Comparison of ENCODE assay signal across 8 cellular contexts in the genomic region with DNA sequence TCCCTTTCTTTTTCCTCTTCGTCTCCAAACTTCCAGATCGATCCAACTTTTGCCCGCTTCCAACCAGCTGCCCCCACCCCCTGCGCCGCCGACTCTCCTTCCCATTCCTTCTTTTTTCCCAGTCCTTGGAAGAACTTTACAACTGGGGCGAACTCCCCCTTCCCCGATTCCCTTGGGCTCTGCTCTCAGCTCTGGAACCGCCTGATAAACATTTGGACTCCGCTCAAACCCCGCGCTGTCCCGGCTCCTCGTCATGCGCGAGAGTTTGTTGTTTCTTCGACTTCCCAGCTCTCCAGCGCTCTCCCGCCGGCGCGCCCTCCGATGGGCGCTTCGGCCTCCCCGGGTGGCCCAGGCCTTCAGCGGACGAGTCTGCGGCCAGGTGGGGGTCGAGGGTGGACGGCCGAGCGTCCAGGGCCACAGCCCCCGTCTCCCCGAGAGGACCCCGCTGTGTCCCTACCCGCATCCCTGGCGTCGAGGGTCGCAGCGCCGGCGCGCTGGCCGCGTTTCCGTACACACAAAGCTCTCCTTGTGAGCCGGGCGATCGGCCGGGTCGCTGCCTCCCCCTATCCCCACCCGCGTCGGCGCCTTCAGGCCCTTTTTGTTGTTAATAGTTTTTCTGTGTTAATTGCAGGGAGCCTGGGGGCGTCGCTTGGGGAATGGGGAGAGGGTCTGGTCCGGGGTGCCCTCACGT. TPM values are rescaled to one million over a fixed set of nuclear protein-coding genes. Genes with fewer than 3 reads are reported as not detected.
DNase-seq lines count a peak whose midpoint lies in the region; FAIRE-seq and TF ChIP-seq lines count a peak whose summit lies in the region.

No MANE protein-coding gene starts in this region.

- TF ChIP-seq POLR2A in GM12892 (IDR thresholded peaks at IDR 0.05; ENCODE audit: low read depth, low read length), result no peak

- DNase-seq in AG20443 (ENCODE audit: low spot score) (peak; percentile 70), astrocyte of the cerebellum (ENCODE audit: low read depth) (no peak), occipital lobe (lab: John Stamatoyannopoulos, UW) (no peak), globus pallidus (ENCODE audit: low spot score) (no peak), GM12892 (ENCODE audit: insufficient read length) (no peak)

- H3K4me1 ChIP-seq in HUES48 (ENCODE audit: control insufficient read depth, insufficient read depth, low read length), result peaks cover 22% of the 10 kb centered on the region
- H3K4me1 ChIP-seq in iPS-18a (ENCODE audit: control insufficient read depth, low read depth, low read length), result peaks cover 20% of the 10 kb centered on the region

- peaks cover 37% of the 10 kb centered on the region for H3K36me3 ChIP-seq in HUES48 (ENCODE audit: control insufficient read depth, insufficient read depth, low read length)
- peaks cover 33% of the 10 kb centered on the region for H3K36me3 ChIP-seq in iPS-18a (ENCODE audit: control insufficient read depth, low read depth, low read length)

- no peak for TF ChIP-seq CTCF in astrocyte of the cerebellum (IDR thresholded peaks at IDR 0.05; ENCODE audit: low read depth, low read length, missing control alignments)

- in situ Hi-C loops in astrocyte of the cerebellum (cut with HindIII; ENCODE audit: low sequenced_read_pairs), result no loop called here

- no peaks in the 10 kb centered on the region for H3K27me3 ChIP-seq in HUES48 (ENCODE audit: control insufficient read depth, insufficient read depth, low read length)
- peaks cover 6% of the 10 kb centered on the region for H3K27me3 ChIP-seq in iPS-18a (ENCODE audit: control insufficient read depth, insufficient read depth, low read length)

- H3K9ac ChIP-seq in HUES48 (ENCODE audit: low read depth, low read length) (peak overlapping the region; percentile 72), iPS-18a (ENCODE audit: low read length) (peak overlapping the region; percentile 90)

- FAIRE-seq in GM12892 (lab: Jason Lieb, UNC), result no peak

- H3K4me3 ChIP-seq in HUES48 (ENCODE audit: low read depth, low read length) (peak overlapping the region; percentile 85), astrocyte of the cerebellum (ENCODE audit: low read depth, low read length) (peak overlapping the region; percentile 98), iPS-18a (ENCODE audit: low read length) (peak overlapping the region; percentile 90), skin epidermis (peak overlapping the region; percentile 62 to 87 (median 79))

- peak overlapping the region; percentile 72 for H3K27ac ChIP-seq in HUES48 (ENCODE audit: low read depth, low read length)
- H3K27ac ChIP-seq in iPS-18a (ENCODE audit: low read length), result peak overlapping the region; percentile 53
- peak overlapping the region; percentile 75 to 100 (median 96) for H3K27ac ChIP-seq in skin epidermis

- no peaks in the 10 kb centered on the region for H3K9me3 ChIP-seq in HUES48 (ENCODE audit: control insufficient read depth, insufficient read depth, low read length)
- no peaks in the 10 kb centered on the region for H3K9me3 ChIP-seq in iPS-18a (ENCODE audit: control insufficient read depth, low read depth, low read length)

RNA-seq across cellular contexts. Expression of a gene that starts 0.8 kb away (rescaled TPM):
- 8.3 TPM for total RNA-seq in occipital lobe
- polyA plus RNA-seq in GM12892 (2012; ENCODE audit: missing spikeins), result 0.74 TPM

RNA-seq across cellular contexts. Expression of a gene that starts 7.5 kb away (rescaled TPM):
- 16.4 TPM for total RNA-seq in occipital lobe
- 86.7 TPM for polyA plus RNA-seq in GM12892 (2012; ENCODE audit: missing spikeins)

RNA-seq across cellular contexts. Expression of a gene that starts 22.0 kb away (rescaled TPM):
- 3.3 TPM for total RNA-seq in occipital lobe
- polyA plus RNA-seq in GM12892 (2012; ENCODE audit: missing spikeins), result 24.5 TPM

RNA-seq across cellular contexts. Expression of a gene that starts 34.3 kb away (rescaled TPM):
- 3.4 TPM for total RNA-seq in occipital lobe
- polyA plus RNA-seq in GM12892 (2012; ENCODE audit: missing spikeins), result 15.5 TPM

RNA-seq across cellular contexts. Expression of a gene that starts 45.8 kb away (rescaled TPM):
- 1.7 TPM for total RNA-seq in occipital lobe
- polyA plus RNA-seq in GM12892 (2012; ENCODE audit: missing spikeins), result 0.98 TPM
